31 cellular contexts compared by ENCODE assay signal in genomic region chr13:113535381-113535781, GRCh38. TPM values are rescaled to one million over a fixed set of nuclear protein-coding genes. Genes with fewer than 3 reads are reported as not detected.
DNase-seq lines count a peak whose midpoint lies in the region; ATAC-seq, FAIRE-seq and TF ChIP-seq lines count a peak whose summit lies in the region.
"Had no signal": no experiment of that assay in that cellular context is flagged by ENCODE, and none has a peak within 500 bp of the region (broad histone marks: within the 10 kb centered on the region; RNA-seq: fewer than 3 reads in every experiment).

No MANE protein-coding gene starts in this region.

- H3K9me3 ChIP-seq in H9 (ENCODE audit: control insufficient read depth, low read depth, low read length) (no peaks in the 10 kb centered on the region), small intestine (ENCODE audit: control insufficient read depth, low read depth) (no peaks in the 10 kb centered on the region)
- H3K9me3 ChIP-seq: left lung, stomach, tibial nerve had no signal

- WGBS in H9 (ENCODE audit: extremely low coverage, insufficient read length, low lambda C conversion rate), result no CpG with 5 or more reads among the region's 13 CpGs
- WGBS in small intestine, 3 donors, result 19 to 77% (median 51%) methylated on average over 13 of the region's 13 CpGs

- H3K36me3 ChIP-seq in small intestine (ENCODE audit: control insufficient read depth in 2 of 2, insufficient read depth in 2 of 2, low read length in 2 of 2), result peaks cover 0 to 2% of the 10 kb centered on the region in 2 donors

- no peak overlapping the region for H3K27ac Mint-ChIP-seq in H9
- H3K27ac Mint-ChIP-seq in activated CD4-positive, alpha-beta T cell treated with anti-CD3 and anti-CD28 coated beads, Interleukin-2, amount 10 ng/mL, durations not matched to agents 24 days and 14 days, result no peak overlapping the region
- H3K27ac Mint-ChIP-seq: activated CD4-positive, alpha-beta T cell treated with anti-CD3 and anti-CD28 coated beads for 36 hours; activated naive CD8-positive, alpha-beta T cell treated with anti-CD3 and anti-CD28 coated beads, Interleukin-2, amount 10 ng/mL, durations not matched to agents 7 days and 5 days had no signal

- H2AFZ ChIP-seq in H9 (ENCODE audit: low read length), result no peak overlapping the region
- H2AFZ ChIP-seq: hepatocyte had no signal

- no peaks in the 10 kb centered on the region for H3K27me3 ChIP-seq in H9 (ENCODE audit: insufficient read depth, low read length)
- H3K27me3 ChIP-seq in small intestine (ENCODE audit: control insufficient read depth in 2 of 2, insufficient read depth in 2 of 2, low read length in 2 of 2), result no peaks in the 10 kb centered on the region
- H3K27me3 ChIP-seq: hepatocyte, left lung, stomach, tibial nerve had no signal

- no peak overlapping the region for H2BK12ac ChIP-seq in H9 (ENCODE audit: insufficient read length, low read depth, low read length)

- H3K27ac ChIP-seq in H9 (ENCODE audit: insufficient read length, low read depth, low read length), result no peak overlapping the region
- H3K27ac ChIP-seq in small intestine (ENCODE audit: low read depth in 1 of 2, low read length in 1 of 2), result no peak overlapping the region
- H3K27ac ChIP-seq: hepatocyte, left lung, stomach, tibial nerve had no signal

- DNase-seq in H9 (peak; percentile 11), NCI-H748 (lab: John Stamatoyannopoulos, UW; ENCODE audit: unreplicated experiment) (peak; percentile 93), mesenteric fat pad (ENCODE audit: low spot score) (peak; percentile 64), small intestine (peak; percentile 60)
- no peak for DNase-seq in activated CD4-positive, alpha-beta T cell treated with anti-CD3 and anti-CD28 coated beads, Interleukin-2, amount 10 ng/mL, durations not matched to agents 24 days and 14 days
- DNase-seq: activated CD4-positive, alpha-beta T cell treated with anti-CD3 and anti-CD28 coated beads for 36 hours; activated gamma-delta T cell; activated naive CD8-positive, alpha-beta T cell treated with anti-CD3 and anti-CD28 coated beads, Interleukin-2, amount 10 ng/mL, durations not matched to agents 7 days and 5 days; activated T-cell treated with anti-CD3 and anti-CD28 coated beads, Interleukin-2, amount 50 U/mL, for 1 hour; central memory CD4-positive, alpha-beta T cell; dermis blood vessel endothelial cell; Kasumi-1; mesendoderm; MV-4-11; naive thymus-derived CD4-positive, alpha-beta T cell; NCI-H187; NCI-H446 treated with DMSO at 0.1 percent for 48 hours; stimulated activated CD4-positive, alpha-beta T cell treated with anti-CD3 and anti-CD28 coated beads, Interleukin-2, amount 100 ng/mL, for 24 hours; stomach had no signal

- intact Hi-C loops in activated CD4-positive, alpha-beta T cell treated with anti-CD3 and anti-CD28 coated beads, Interleukin-2, amount 10 ng/mL, durations not matched to agents 24 days and 14 days (cut with micrococcal nuclease), result no loop called here

- H3K4me3 Mint-ChIP-seq in H9, result no peak overlapping the region; a peak in 1 of 5 replicates
- H3K4me3 Mint-ChIP-seq in activated CD4-positive, alpha-beta T cell treated with anti-CD3 and anti-CD28 coated beads, Interleukin-2, amount 10 ng/mL, durations not matched to agents 24 days and 14 days, result no peak overlapping the region
- H3K4me3 Mint-ChIP-seq: activated CD4-positive, alpha-beta T cell treated with anti-CD3 and anti-CD28 coated beads for 36 hours; activated naive CD8-positive, alpha-beta T cell treated with anti-CD3 and anti-CD28 coated beads, Interleukin-2, amount 10 ng/mL, durations not matched to agents 7 days and 5 days; CD14-positive monocyte; naive thymus-derived CD4-positive, alpha-beta T cell had no signal

- peaks cover 2% of the 10 kb centered on the region for H4K20me1 ChIP-seq in H9 (ENCODE audit: control insufficient read depth, insufficient read depth, insufficient read length)

- H3K56ac ChIP-seq in H9 (ENCODE audit: insufficient read length, low read depth, low read length), result no peak overlapping the region

- H2BK5ac ChIP-seq in H9 (ENCODE audit: insufficient read length, low read length), result no peak overlapping the region

- H3K4me2 ChIP-seq in H9 (ENCODE audit: insufficient read depth, insufficient read length, low read length), result no peak overlapping the region
- H3K4me2 ChIP-seq: hepatocyte, smooth muscle cell had no signal

- H4K8ac ChIP-seq in H9 (replicated peaks; ENCODE audit: insufficient read length, low read depth, low read length), result no peak overlapping the region

- H3K14ac ChIP-seq in H9 (ENCODE audit: insufficient read depth, low read length), result no peak overlapping the region

- H3K79me2 ChIP-seq in H9 (ENCODE audit: insufficient read depth, low read length), result 0 out of 2 replicates have a peak, but pooled peaks cover 1% of the 10 kb centered on the region

- H3K23ac ChIP-seq in H9 (ENCODE audit: insufficient read length, low read depth, low read length), result no peak overlapping the region

- FAIRE-seq in small intestine (lab: Jason Lieb, UNC), result no peak
- FAIRE-seq: endometrium, frontal cortex, GM12878, HepG2 had no signal

- H2BK120ac ChIP-seq in H9 (ENCODE audit: low read depth, low read length, poor library complexity, severe bottlenecking), result no peak overlapping the region

- no peaks in the 10 kb centered on the region for H3K4me1 Mint-ChIP-seq in H9
- H3K4me1 Mint-ChIP-seq in activated CD4-positive, alpha-beta T cell treated with anti-CD3 and anti-CD28 coated beads, Interleukin-2, amount 10 ng/mL, durations not matched to agents 24 days and 14 days, result no peaks in the 10 kb centered on the region
- H3K4me1 Mint-ChIP-seq: activated CD4-positive, alpha-beta T cell treated with anti-CD3 and anti-CD28 coated beads for 36 hours; activated naive CD8-positive, alpha-beta T cell treated with anti-CD3 and anti-CD28 coated beads, Interleukin-2, amount 10 ng/mL, durations not matched to agents 7 days and 5 days; CD14-positive monocyte had no signal

- no peak overlapping the region for H3K4me3 ChIP-seq in small intestine (ENCODE audit: low read depth in 1 of 2, low read length in 2 of 2)
- H3K4me3 ChIP-seq: GM12878, hepatocyte, left lung, smooth muscle cell, stomach, tibial nerve had no signal

- no peak overlapping the region for H4K91ac ChIP-seq in H9 (ENCODE audit: insufficient read length, low read depth, low read length)

- H2BK15ac ChIP-seq in H9 (ENCODE audit: low read depth, low read length), result no peak overlapping the region

- H3K36me3 Mint-ChIP-seq in H9 (ENCODE audit: insufficient read depth in 1 of 3, low read depth in 3 of 3), result peaks cover 15 to 35% (median 27%) of the 10 kb centered on the region in 3 experiments; a peak in 6 of 7 replicates
- H3K36me3 Mint-ChIP-seq in activated CD4-positive, alpha-beta T cell treated with anti-CD3 and anti-CD28 coated beads, Interleukin-2, amount 10 ng/mL, durations not matched to agents 24 days and 14 days (ENCODE audit: low read depth), result peaks cover 14% of the 10 kb centered on the region

- H3T11ph ChIP-seq in H9 (ENCODE audit: low read length), result no peak overlapping the region

- no peak overlapping the region for H3K18ac ChIP-seq in H9 (ENCODE audit: insufficient read length, low read depth, low read length)

- H3K9me3 Mint-ChIP-seq in H9, result no peaks in the 10 kb centered on the region
- H3K9me3 Mint-ChIP-seq in activated CD4-positive, alpha-beta T cell treated with anti-CD3 and anti-CD28 coated beads, Interleukin-2, amount 10 ng/mL, durations not matched to agents 24 days and 14 days, result no peaks in the 10 kb centered on the region
- H3K9me3 Mint-ChIP-seq: activated naive CD8-positive, alpha-beta T cell treated with anti-CD3 and anti-CD28 coated beads, Interleukin-2, amount 10 ng/mL, durations not matched to agents 7 days and 5 days; naive thymus-derived CD4-positive, alpha-beta T cell had no signal

- ATAC-seq in HG03196 (IDR thresholded peaks at IDR 0.05; ENCODE audit: unreplicated experiment) (no peak), esophagus mucosa (no peak)
- ATAC-seq: activated CD4-positive, alpha-beta T cell treated with anti-CD3 and anti-CD28 coated beads for 36 hours; GM12878; HepG2; left lung; naive thymus-derived CD4-positive, alpha-beta T cell; Right ventricle myocardium inferior had no signal

- no peak overlapping the region for H4K5ac ChIP-seq in H9 (ENCODE audit: insufficient read length, low read depth, low read length)

- H2BK20ac ChIP-seq in H9 (ENCODE audit: low read depth, low read length, poor library complexity, severe bottlenecking), result no peak overlapping the region

- no peaks in the 10 kb centered on the region for H3K23me2 ChIP-seq in H9 (ENCODE audit: insufficient read length, low read depth, low read length, poor library complexity, severe bottlenecking)

- H3K79me1 ChIP-seq in H9 (ENCODE audit: insufficient read depth, low read depth, low read length, poor library complexity, severe bottlenecking), result no peaks in the 10 kb centered on the region

- no peak for TF ChIP-seq CTCF in H9 (conservative IDR thresholded peaks at IDR 0.05)

- no peak overlapping the region for H2AK5ac ChIP-seq in H9 (ENCODE audit: insufficient read length, low read length)

- H3K4me1 ChIP-seq in H9 (ENCODE audit: insufficient read depth, low read length) (no peaks in the 10 kb centered on the region), small intestine (ENCODE audit: control insufficient read depth in 2 of 2, insufficient read depth in 1 of 2, low read depth in 1 of 2, low read length in 1 of 2) (no peaks in the 10 kb centered on the region)
- H3K4me1 ChIP-seq: left lung, stomach, tibial nerve had no signal

- no peaks in the 10 kb centered on the region for H3K27me3 Mint-ChIP-seq in H9 (ENCODE audit: low read depth)
- H3K27me3 Mint-ChIP-seq in activated CD4-positive, alpha-beta T cell treated with anti-CD3 and anti-CD28 coated beads, Interleukin-2, amount 10 ng/mL, durations not matched to agents 24 days and 14 days, result no peaks in the 10 kb centered on the region
- H3K27me3 Mint-ChIP-seq: activated CD4-positive, alpha-beta T cell treated with anti-CD3 and anti-CD28 coated beads for 36 hours; activated naive CD8-positive, alpha-beta T cell treated with anti-CD3 and anti-CD28 coated beads, Interleukin-2, amount 10 ng/mL, durations not matched to agents 7 days and 5 days; naive thymus-derived CD4-positive, alpha-beta T cell had no signal

- H3K4ac ChIP-seq in H9 (ENCODE audit: low read depth, low read length), result no peak overlapping the region

- H3K9ac ChIP-seq in H9 (ENCODE audit: extremely low read depth, insufficient read length, low read length), result no peak overlapping the region

RNA-seq across cellular contexts. Expression of gene DCUN1D2, which starts 44.9 kb away (rescaled TPM):
- total RNA-seq in H9 (2021) (36.8 and 44.0 TPM in 2 replicates), mesenteric fat pad (21.7 TPM), esophagus mucosa (8.4 TPM)
- polyA plus RNA-seq in small intestine, result 10 to 100 TPM in 2 of 3 donors, 1 to 10 TPM in 1; 7.3 to 19.2 (median 14.6) TPM
- 21.4 and 29.9 TPM in 2 replicates for total RNA-seq in activated CD4-positive, alpha-beta T cell treated with anti-CD3 and anti-CD28 coated beads, Interleukin-2, amount 10 ng/mL, durations not matched to agents 24 days and 14 days

RNA-seq across cellular contexts. Expression of gene TFDP1, which starts 49.2 kb away (rescaled TPM):
- 109 and 111 TPM in 2 replicates for total RNA-seq in H9 (2021)
- 66.4 TPM for total RNA-seq in mesenteric fat pad
- polyA plus RNA-seq in small intestine, result 10 to 100 TPM; 24.3 to 59.3 (median 43.2) TPM
- total RNA-seq in esophagus mucosa, result 82.2 TPM
- 180 and 184 TPM in 2 replicates for total RNA-seq in activated CD4-positive, alpha-beta T cell treated with anti-CD3 and anti-CD28 coated beads, Interleukin-2, amount 10 ng/mL, durations not matched to agents 24 days and 14 days
